23 cellular contexts compared by ENCODE assay signal in the genomic region with DNA sequence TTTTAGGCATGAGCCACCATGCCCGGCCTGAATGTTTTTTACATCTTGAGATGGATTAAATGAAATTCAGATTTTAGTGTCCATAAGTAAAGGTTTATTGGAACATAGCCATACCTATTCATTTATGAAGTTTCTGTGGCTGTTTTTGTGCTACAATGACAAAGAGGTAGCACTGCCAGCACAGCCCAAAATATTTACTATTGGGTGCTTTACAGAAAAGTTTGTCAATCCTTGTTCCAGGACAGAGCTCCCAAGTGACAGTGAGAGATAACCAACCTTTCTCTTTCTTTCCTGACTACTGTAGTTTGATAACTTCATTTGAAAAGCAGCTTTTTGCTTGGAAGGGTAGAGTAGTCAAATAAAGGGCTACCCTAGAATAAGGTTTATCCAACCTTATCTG.
A peak's percentile ranks its signal among the peaks of the same experiment; 100 is the strongest.
DNase-seq lines count a peak whose midpoint lies in the region; ATAC-seq and TF ChIP-seq lines count a peak whose summit lies in the region.
"Had no signal": no experiment of that assay in that cellular context is flagged by ENCODE, and none has a peak within 500 bp of the region (broad histone marks: within the 10 kb centered on the region; RNA-seq: fewer than 3 reads in every experiment).

No MANE protein-coding gene starts in this region.

- no peaks in the 10 kb centered on the region for H3K27me3 Mint-ChIP-seq in Calu3 (ENCODE audit: unreplicated experiment)
- H3K27me3 Mint-ChIP-seq in endodermal cell (ENCODE audit: insufficient read depth): no peaks in the 10 kb centered on the region
- H3K27me3 Mint-ChIP-seq in progenitor cell of endocrine pancreas: no peaks in the 10 kb centered on the region
- H3K27me3 Mint-ChIP-seq: activated naive CD4-positive, alpha-beta T cell treated with anti-CD3 and anti-CD28 coated beads, Interleukin-2, amount 50 U/mL, for 24 hours had no signal

- H3K27ac Mint-ChIP-seq in Calu3 (ENCODE audit: unreplicated experiment) (peak overlapping the region; percentile 73), endodermal cell (peak overlapping the region; percentile 90), progenitor cell of endocrine pancreas (peak overlapping the region; percentile 98)

- DNase-seq in Calu3: no peak
- DNase-seq in Karpas-422: no peak
- DNase-seq in endodermal cell: no peak
- DNase-seq in progenitor cell of endocrine pancreas (ENCODE audit: low spot score, unreplicated experiment): no peak
- no peak for DNase-seq in activated naive CD4-positive, alpha-beta T cell treated with anti-CD3 and anti-CD28 coated beads, Interleukin-2, amount 50 U/mL, for 16 hours
- no peak for DNase-seq in NCI-H345 (lab: John Stamatoyannopoulos, UW)
- DNase-seq: activated CD8-positive, alpha-beta memory T cell treated with anti-CD3 and anti-CD28 coated beads for 24 hours; activated T-cell treated with anti-CD3 and anti-CD28 coated beads, Interleukin-2, amount 50 U/mL, for 48 hours; CD8-positive, alpha-beta memory T cell; cerebellar nuclear complex; DMS79; effector CD4-positive, alpha-beta T cell; NCI-H1105 treated with DMSO at 0.1 percent for 48 hours; NCI-H2081 treated with DMSO at 0.1 percent for 48 hours; NCI-H510A; right cardiac atrium; stimulated activated CD4-positive, alpha-beta T cell treated with anti-CD3 and anti-CD28 coated beads, Interleukin-15, amount 100 ng/mL, for 24 hours had no signal

- H3K4me1 ChIP-seq in Karpas-422 (ENCODE audit: low read length): peaks cover 83% of the 10 kb centered on the region
- H3K4me1 ChIP-seq in endodermal cell (ENCODE audit: control insufficient read depth, insufficient read depth, low read length): peaks cover 15% of the 10 kb centered on the region

- 79% methylated on average over 1 of the region's 1 CpG; no CpG with 5 or more reads in 1 of the 2 experiments for WGBS in endodermal cell (ENCODE audit: insufficient coverage in 1 of 2, insufficient read length in 1 of 2), 2 experiments

- peaks cover 89% of the 10 kb centered on the region for H3K79me2 ChIP-seq in Karpas-422 (ENCODE audit: low read length)

- H3K4me3 ChIP-seq in Karpas-422 (ENCODE audit: low read length) (no peak overlapping the region), endodermal cell (ENCODE audit: low read length) (peak overlapping the region; percentile 9)
- H3K4me3 ChIP-seq: ascending aorta, lung had no signal

- BruUV-seq in Calu3 (replicated peaks; lab: Mats Ljungman, UMichigan): no TSS peak

- no peaks in the 10 kb centered on the region for H3K9me3 Mint-ChIP-seq in Calu3 (ENCODE audit: low read depth, unreplicated experiment)
- H3K9me3 Mint-ChIP-seq in endodermal cell: no peaks in the 10 kb centered on the region
- H3K9me3 Mint-ChIP-seq in progenitor cell of endocrine pancreas (ENCODE audit: low read depth): no peaks in the 10 kb centered on the region
- H3K9me3 Mint-ChIP-seq: CD8-positive, alpha-beta memory T cell had no signal

- peak overlapping the region; percentile 17 for H3K4me3 Mint-ChIP-seq in Calu3 (ENCODE audit: low read depth, unreplicated experiment)
- peak overlapping the region; percentile 7 for H3K4me3 Mint-ChIP-seq in endodermal cell
- no peak overlapping the region for H3K4me3 Mint-ChIP-seq in progenitor cell of endocrine pancreas (ENCODE audit: low read depth)
- H3K4me3 Mint-ChIP-seq: activated naive CD4-positive, alpha-beta T cell treated with anti-CD3 and anti-CD28 coated beads, Interleukin-2, amount 50 U/mL, for 24 hours; CD8-positive, alpha-beta memory T cell had no signal

- intact Hi-C loops in Calu3 (cut with micrococcal nuclease; ENCODE audit: unreplicated experiment): no loop called here

- H3K9me2 ChIP-seq in Karpas-422 (replicated peaks; ENCODE audit: insufficient read depth, low read length): no peaks in the 10 kb centered on the region

- H3K9ac ChIP-seq in Karpas-422 (ENCODE audit: low read length) (no peak overlapping the region), endodermal cell (ENCODE audit: extremely low read depth, low read length, poor library complexity, severe bottlenecking) (peak overlapping the region; percentile 2)

- no peak overlapping the region for H3K4me2 ChIP-seq in Karpas-422 (ENCODE audit: low read depth, low read length, poor library complexity, severe bottlenecking)

- H3K27me3 ChIP-seq in Karpas-422 (ENCODE audit: low read length) (no peaks in the 10 kb centered on the region), endodermal cell (ENCODE audit: control insufficient read depth, insufficient read depth, low read length, poor library complexity, severe bottlenecking) (no peaks in the 10 kb centered on the region)
- H3K27me3 ChIP-seq: ascending aorta had no signal

- H3K9me3 ChIP-seq in Karpas-422 (ENCODE audit: low read length): no peaks in the 10 kb centered on the region
- no peaks in the 10 kb centered on the region for H3K9me3 ChIP-seq in endodermal cell (ENCODE audit: control insufficient read depth, low read length)
- H3K9me3 ChIP-seq: ascending aorta had no signal

- TF ChIP-seq CTCF in Calu3 (IDR thresholded peaks at IDR 0.05; ENCODE audit: unreplicated experiment) (no peak), endodermal cell (conservative IDR thresholded peaks at IDR 0.05) (no peak), progenitor cell of endocrine pancreas (IDR thresholded peaks at IDR 0.05; ENCODE audit: unreplicated experiment) (no peak)

- CTCF ChIA-PET in Calu3 (lab: Charles Lee): no interaction called here

- ATAC-seq in HG02798 (IDR thresholded peaks at IDR 0.05; ENCODE audit: poor library complexity, unreplicated experiment): no peak
- ATAC-seq in HG02759 (IDR thresholded peaks at IDR 0.05; ENCODE audit: unreplicated experiment): no peak

- H3K36me3 ChIP-seq in Karpas-422 (ENCODE audit: insufficient read depth, low read length) (0 out of 2 replicates have a peak, but pooled peaks cover 2% of the 10 kb centered on the region), endodermal cell (ENCODE audit: control insufficient read depth, insufficient read depth, low read length) (peaks cover 10% of the 10 kb centered on the region)
- H3K36me3 ChIP-seq: ascending aorta had no signal

- H3K36me3 Mint-ChIP-seq in Calu3 (ENCODE audit: insufficient read depth, unreplicated experiment) (no peaks in the 10 kb centered on the region), endodermal cell (ENCODE audit: low read depth) (peaks cover 9% of the 10 kb centered on the region), progenitor cell of endocrine pancreas (ENCODE audit: insufficient read depth) (peaks cover 4% of the 10 kb centered on the region)

- H3K27ac ChIP-seq in Karpas-422 (ENCODE audit: low read length) (peak overlapping the region; percentile 57), endodermal cell (ENCODE audit: low read depth, low read length) (peak overlapping the region; percentile 7)
- H3K27ac ChIP-seq: ascending aorta, RWPE1 had no signal

- H3K4me1 Mint-ChIP-seq in Calu3 (ENCODE audit: low read depth, unreplicated experiment): peaks cover 32% of the 10 kb centered on the region
- peaks cover 46% of the 10 kb centered on the region for H3K4me1 Mint-ChIP-seq in endodermal cell
- peaks cover 50% of the 10 kb centered on the region for H3K4me1 Mint-ChIP-seq in progenitor cell of endocrine pancreas (ENCODE audit: low read depth)

- H4K20me1 ChIP-seq in Karpas-422 (ENCODE audit: insufficient read depth, low read depth, low read length): no peaks in the 10 kb centered on the region

- no peak overlapping the region for H2AFZ ChIP-seq in Karpas-422 (ENCODE audit: low read length)
